Comparison of ENCODE assay signal across 12 cellular contexts in the genomic region with DNA sequence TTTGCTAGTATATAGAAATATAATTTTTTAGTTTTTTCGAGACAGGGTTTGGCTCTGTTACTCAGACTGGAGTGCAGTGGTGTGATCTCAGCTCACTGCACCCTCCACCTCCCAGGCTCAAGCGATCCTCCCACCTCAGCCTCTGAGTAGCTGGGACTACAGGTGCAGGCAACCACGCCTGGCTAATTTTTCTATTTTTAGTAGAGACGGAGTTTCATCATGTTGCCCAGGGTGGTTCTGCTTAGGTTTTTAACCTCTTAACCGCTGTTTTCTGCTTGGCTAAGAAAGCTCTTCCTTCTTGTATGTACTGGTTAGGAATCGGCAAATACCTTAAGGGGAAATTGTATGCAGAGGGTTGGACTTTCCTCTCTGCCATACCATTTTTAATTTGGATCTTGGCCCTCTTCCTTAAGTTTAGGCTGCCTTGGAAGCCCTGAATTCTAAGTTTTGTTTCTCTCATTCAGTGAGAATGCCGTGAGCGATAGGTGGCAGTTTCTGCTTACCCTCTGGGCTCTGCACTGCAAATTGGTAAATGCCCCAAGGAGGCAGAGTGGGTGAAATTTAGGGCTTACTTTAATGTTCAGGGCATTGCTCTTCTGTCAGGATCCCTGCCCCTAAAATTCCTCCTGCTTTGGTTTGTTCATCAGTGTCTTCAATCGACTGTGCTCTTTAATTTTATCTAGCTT. TPM values are rescaled to one million over a fixed set of nuclear protein-coding genes. Genes with fewer than 3 reads are reported as not detected.
DNase-seq lines count a peak whose midpoint lies in the region; ATAC-seq and TF ChIP-seq lines count a peak whose summit lies in the region.
"Had no signal": no experiment of that assay in that cellular context is flagged by ENCODE, and none has a peak within 500 bp of the region (broad histone marks: within the 10 kb centered on the region; RNA-seq: fewer than 3 reads in every experiment).

No MANE protein-coding gene starts in this region.

- H3K9ac ChIP-seq in OCI-LY3 (ENCODE audit: low read length) (peak overlapping the region; percentile 33), PC-3 (ENCODE audit: low read length) (no peak overlapping the region)

- H4K20me1 ChIP-seq in OCI-LY3 (ENCODE audit: insufficient read depth, low read length) (no peaks in the 10 kb centered on the region), PC-3 (ENCODE audit: low read length) (no peaks in the 10 kb centered on the region)

- intact Hi-C loops in PC-3 (cut with micrococcal nuclease) = no loop called here

- H3K4me2 ChIP-seq in OCI-LY3 (ENCODE audit: low read length) (peak overlapping the region; percentile 90), PC-3 (ENCODE audit: low read length) (no peak overlapping the region)

- H3K27ac ChIP-seq in OCI-LY3 (ENCODE audit: low read length) (no peak overlapping the region), PC-3 (ENCODE audit: low read length) (no peak overlapping the region)

- BruUV-seq in PC-3 (replicated peaks; lab: Mats Ljungman, UMichigan) = no TSS peak

- CTCF ChIA-PET in PC-3 (lab: Charles Lee) = no interaction called here

- peak overlapping the region; percentile 89 for H2AFZ ChIP-seq in OCI-LY3 (ENCODE audit: low read depth, low read length)
- H2AFZ ChIP-seq in PC-3 (ENCODE audit: low read length) = no peak overlapping the region

- H3K4me3 ChIP-seq in GM12865 (ENCODE audit: low read depth, low read length) (no peak overlapping the region; the same call in 1 of the 2 replicates), OCI-LY3 (ENCODE audit: low read length) (peak overlapping the region; percentile 70), PC-3 (ENCODE audit: low read length) (no peak overlapping the region)

- POLR2A ChIA-PET in PC-3 (lab: Charles Lee; ENCODE audit: unreplicated experiment) = no interaction called here

- peak; percentile 12 for TF ChIP-seq CTCF in GM12865 (IDR thresholded peaks at IDR 0.05; ENCODE audit: insufficient read depth, low read depth, low read length, missing control alignments)
- TF ChIP-seq CTCF in OCI-LY3 (IDR thresholded peaks at IDR 0.05; ENCODE audit: low read depth, low read length) = peak; percentile 73
- TF ChIP-seq CTCF in PC-3 (conservative IDR thresholded peaks at IDR 0.05; ENCODE audit: low read depth, low read length) = no peak

- peak; percentile 66 for ATAC-seq in GM19452 (IDR thresholded peaks at IDR 0.05; ENCODE audit: unreplicated experiment)
- peak; percentile 60 for ATAC-seq in HG03066 (IDR thresholded peaks at IDR 0.05; ENCODE audit: low read depth, unreplicated experiment)
- ATAC-seq in PC-3 = no peak
- ATAC-seq: left colon had no signal

- no peaks in the 10 kb centered on the region for H3K79me2 ChIP-seq in OCI-LY3 (ENCODE audit: low read length)
- H3K79me2 ChIP-seq in PC-3 (ENCODE audit: low read length) = no peaks in the 10 kb centered on the region

- no peaks in the 10 kb centered on the region for H3K9me2 ChIP-seq in PC-3 (replicated peaks; ENCODE audit: low read length)

- H3K9me3 ChIP-seq in OCI-LY3 (ENCODE audit: insufficient read depth, low read length) = no peaks in the 10 kb centered on the region
- no peaks in the 10 kb centered on the region for H3K9me3 ChIP-seq in PC-3 (ENCODE audit: low read length)

- peaks cover 43% of the 10 kb centered on the region for H3K4me1 ChIP-seq in OCI-LY3 (ENCODE audit: low read length)
- H3K4me1 ChIP-seq in PC-3 (ENCODE audit: insufficient read depth, low read length) = peaks cover 32% of the 10 kb centered on the region

- H3K27me3 ChIP-seq in OCI-LY3 (ENCODE audit: low read depth, low read length) = no peaks in the 10 kb centered on the region
- H3K27me3 ChIP-seq in PC-3 (ENCODE audit: low read length) = no peaks in the 10 kb centered on the region

- H3F3A ChIP-seq in PC-3 (ENCODE audit: low read length, unreplicated experiment) = no peaks in the 10 kb centered on the region

- no peaks in the 10 kb centered on the region for H3K36me3 ChIP-seq in OCI-LY3 (replicated peaks; ENCODE audit: low read depth, low read length)
- H3K36me3 ChIP-seq in PC-3 (ENCODE audit: low read depth, low read length) = no peaks in the 10 kb centered on the region

- DNase-seq in GM12865 (ENCODE audit: low read depth) = peak; percentile 65
- no peak for DNase-seq in NCI-H1930 (lab: John Stamatoyannopoulos, UW)
- no peak for DNase-seq in PC-3
- DNase-seq in NK-92 treated with Interleukin-12 subunit alpha and Interleukin-12 subunit beta, amount 100 ng/mL, for 24 hours (lab: John Stamatoyannopoulos, UW) = no peak
- DNase-seq in stimulated activated CD4-positive, alpha-beta T cell treated with anti-CD3 and anti-CD28 coated beads, Interleukin-2, amount 100 ng/mL, for 48 hours = no peak
- DNase-seq: GF-D8; left colon; NCI-H1092; stimulated activated CD4-positive, alpha-beta T cell treated with anti-CD3 and anti-CD28 coated beads, Interleukin-1b, Interleukin-23, amount 100 ng/mL, for 48 hours had no signal

RNA-seq across cellular contexts. Expression of gene EML6, which starts 32.3 kb away (rescaled TPM):
- 5.3 and 15.7 TPM in 2 replicates for total RNA-seq in PC-3 (2014; rRNA removed)
